1 cellular context compared by ENCODE assay signal in genomic region chr14:71536015-71536535, GRCh38.
TF ChIP-seq lines count a peak whose summit lies in the region.

No MANE protein-coding gene starts in this region.

TF ChIP-seq in IMR-90, 13 proteins besides CTCF, POLR2A, EP300 and RAD21 (continued from another document):
- no peak for TF ChIP-seq USF2 (IDR thresholded peaks at IDR 0.05; ENCODE audit: low read depth, low read length)
- no peak for TF ChIP-seq CEBPB (IDR thresholded peaks at IDR 0.05; ENCODE audit: low read depth, low read length)
